1 cellular context compared by ENCODE assay signal in genomic region chr2:106701134-106701994, GRCh38.
TF ChIP-seq lines count a peak whose summit lies in the region.

No MANE protein-coding gene starts in this region.

TF ChIP-seq in GM23338, 12 proteins besides CTCF, POLR2A, EP300 and RAD21 (continued from another document):
- TF ChIP-seq REST (IDR thresholded peaks at IDR 0.05; ENCODE audit: unreplicated experiment) (no peak), EZH2 (IDR thresholded peaks at IDR 0.05; ENCODE audit: low read depth, unreplicated experiment) (no peak)
